In genomic region chr2:9760069-9760910, GRCh38 we compare ENCODE assay signal across 21 cellular contexts.
DNase-seq lines count a peak whose midpoint lies in the region; ATAC-seq and TF ChIP-seq lines count a peak whose summit lies in the region.
"Had no signal": no experiment of that assay in that cellular context is flagged by ENCODE, and none has a peak within 500 bp of the region (broad histone marks: within the 10 kb centered on the region; RNA-seq: fewer than 3 reads in every experiment).

No MANE protein-coding gene starts in this region.

- H3K9me3 ChIP-seq in neural cell (ENCODE audit: low read length): no peaks in the 10 kb centered on the region
- no peaks in the 10 kb centered on the region for H3K9me3 ChIP-seq in SJCRH30 (replicated peaks)
- H3K9me3 ChIP-seq: ascending aorta, ovary had no signal

- H2AFZ ChIP-seq in neural cell (ENCODE audit: low read depth, low read length): no peak overlapping the region

- DNase-seq in activated naive CD4-positive, alpha-beta T cell treated with anti-CD3 and anti-CD28 coated beads, Interleukin-2, amount 10 ng/mL, durations not matched to agents 7 days and 5 days: no peak
- no peak for DNase-seq in activated naive CD4-positive, alpha-beta T cell treated with anti-CD3 and anti-CD28 coated beads, Interleukin-2, amount 50 U/mL, for 16 hours
- DNase-seq in HEK293T (ENCODE audit: extremely low spot score) (no peak), SJCRH30 (no peak)
- DNase-seq in activated CD4-positive, alpha-beta memory T cell treated with anti-CD3 and anti-CD28 coated beads, Interleukin-2, amount 10 ng/mL, durations not matched to agents 7 days and 5 days: no peak
- DNase-seq: activated gamma-delta T cell; foreskin melanocyte; GDM1; NCI-H1092 treated with DMSO at 0.1 percent for 48 hours; NCI-H774; ovary; stimulated activated CD4-positive, alpha-beta T cell treated with anti-CD3 and anti-CD28 coated beads, Interleukin-4, amount 100 ng/mL, for 1 hour; substantia nigra; WERI-Rb-1 had no signal

- H3K79me2 ChIP-seq in neural cell (replicated peaks; ENCODE audit: insufficient read depth, low read length): no peaks in the 10 kb centered on the region

- H3K27me3 ChIP-seq in neural cell (ENCODE audit: insufficient read depth, low read depth, low read length) (no peaks in the 10 kb centered on the region), SJCRH30 (no peaks in the 10 kb centered on the region; the same call in 1 of the 2 replicates)
- H3K27me3 ChIP-seq: ascending aorta, ovary had no signal

- H3K9me3 Mint-ChIP-seq in activated naive CD4-positive, alpha-beta T cell treated with anti-CD3 and anti-CD28 coated beads, Interleukin-2, amount 10 ng/mL, durations not matched to agents 7 days and 5 days: no peaks in the 10 kb centered on the region
- no peaks in the 10 kb centered on the region for H3K9me3 Mint-ChIP-seq in activated CD4-positive, alpha-beta memory T cell treated with anti-CD3 and anti-CD28 coated beads, Interleukin-2, amount 10 ng/mL, durations not matched to agents 7 days and 5 days

- no peak overlapping the region for H3K4me2 ChIP-seq in neural cell (ENCODE audit: low read length)

- no peak for TF ChIP-seq CTCF in neural cell (IDR thresholded peaks at IDR 0.05; ENCODE audit: poor library complexity, severe bottlenecking)

- H3K27ac ChIP-seq in neural cell (ENCODE audit: low read length): peak overlapping the region; percentile 79
- H3K27ac ChIP-seq in SJCRH30: no peak overlapping the region
- H3K27ac ChIP-seq: ascending aorta, ovary, skin epidermis, WERI-Rb-1 had no signal

- H3F3A ChIP-seq in neural cell (ENCODE audit: insufficient read depth, low read length, poor library complexity, severe bottlenecking): no peaks in the 10 kb centered on the region

- peaks cover 51% of the 10 kb centered on the region for H3K27me3 Mint-ChIP-seq in activated naive CD4-positive, alpha-beta T cell treated with anti-CD3 and anti-CD28 coated beads, Interleukin-2, amount 10 ng/mL, durations not matched to agents 7 days and 5 days
- H3K27me3 Mint-ChIP-seq in activated CD4-positive, alpha-beta memory T cell treated with anti-CD3 and anti-CD28 coated beads, Interleukin-2, amount 10 ng/mL, durations not matched to agents 7 days and 5 days: peaks cover 8% of the 10 kb centered on the region

- CTCF ChIA-PET in activated naive CD4-positive, alpha-beta T cell treated with anti-CD3 and anti-CD28 coated beads, Interleukin-2, amount 10 ng/mL, durations not matched to agents 7 days and 5 days (lab: Charles Lee): interaction anchor here (1.7 to 6.5 kb wide), 2 partner anchors 10 to 22 kb away, joined by 7 to 36 read pairs; no protein-coding TSS in a partner anchor
- CTCF ChIA-PET in HEK293T (lab: Yijun Ruan, JAX): interaction anchor here (1.8 kb wide), 1 partner anchor 10 kb away, joined by 8 read pairs; no protein-coding TSS in a partner anchor
- CTCF ChIA-PET in activated CD4-positive, alpha-beta memory T cell treated with anti-CD3 and anti-CD28 coated beads, Interleukin-2, amount 10 ng/mL, durations not matched to agents 7 days and 5 days (lab: Charles Lee): interaction anchor here (4.0 kb wide), 1 partner anchor 11 kb away, joined by 24 read pairs; no protein-coding TSS in a partner anchor

- peak overlapping the region; percentile 47 for H3K9ac ChIP-seq in neural cell (ENCODE audit: low read length)

- H3K4me3 ChIP-seq in neural cell (ENCODE audit: low read length) (no peak overlapping the region), SJCRH30 (no peak overlapping the region)
- H3K4me3 ChIP-seq: ascending aorta, GM12878, ovary, skin epidermis had no signal

- no peak for TF ChIP-seq EP300 in neural cell (conservative IDR thresholded peaks at IDR 0.05; ENCODE audit: poor library complexity, severe bottlenecking)

- POLR2A ChIA-PET in HEK293T (lab: Yijun Ruan, JAX): no interaction called here
- POLR2A ChIA-PET in activated CD4-positive, alpha-beta memory T cell treated with anti-CD3 and anti-CD28 coated beads, Interleukin-2, amount 10 ng/mL, durations not matched to agents 7 days and 5 days (lab: Charles Lee): interaction anchor here (0.7 to 2.7 kb wide), 8 partner anchors 9 to 205 kb away, joined by 3 to 8 read pairs (median 4); partner anchors contain the start of gene ADAM17

- no peak for ATAC-seq in HG02623 (IDR thresholded peaks at IDR 0.05; ENCODE audit: unreplicated experiment)
- no peak for ATAC-seq in GM21528 (IDR thresholded peaks at IDR 0.05; ENCODE audit: low FRiP score, unreplicated experiment)
- ATAC-seq: GM12878, Panc1 had no signal

- H3K4me1 ChIP-seq in SJCRH30: peaks cover 13% of the 10 kb centered on the region

- no peak for TF ChIP-seq RAD21 in neural cell (conservative IDR thresholded peaks at IDR 0.05)

- H4K20me1 ChIP-seq in neural cell (ENCODE audit: insufficient read depth): no peaks in the 10 kb centered on the region

- no peaks in the 10 kb centered on the region for H3K36me3 Mint-ChIP-seq in activated naive CD4-positive, alpha-beta T cell treated with anti-CD3 and anti-CD28 coated beads, Interleukin-2, amount 10 ng/mL, durations not matched to agents 7 days and 5 days
- no peaks in the 10 kb centered on the region for H3K36me3 Mint-ChIP-seq in activated CD4-positive, alpha-beta memory T cell treated with anti-CD3 and anti-CD28 coated beads, Interleukin-2, amount 10 ng/mL, durations not matched to agents 7 days and 5 days (ENCODE audit: low read depth)

- H3K9me2 ChIP-seq in neural cell (ENCODE audit: insufficient read depth, low read length): no peaks in the 10 kb centered on the region

- peaks cover 49% of the 10 kb centered on the region for H3K4me1 Mint-ChIP-seq in activated naive CD4-positive, alpha-beta T cell treated with anti-CD3 and anti-CD28 coated beads, Interleukin-2, amount 10 ng/mL, durations not matched to agents 7 days and 5 days
- H3K4me1 Mint-ChIP-seq in activated CD4-positive, alpha-beta memory T cell treated with anti-CD3 and anti-CD28 coated beads, Interleukin-2, amount 10 ng/mL, durations not matched to agents 7 days and 5 days: peaks cover 72% of the 10 kb centered on the region

- H3K36me3 ChIP-seq in neural cell (ENCODE audit: insufficient read depth, low read length): no peaks in the 10 kb centered on the region
- no peaks in the 10 kb centered on the region for H3K36me3 ChIP-seq in SJCRH30
- H3K36me3 ChIP-seq: ascending aorta, ovary, WERI-Rb-1 had no signal

- H3K27ac Mint-ChIP-seq in activated naive CD4-positive, alpha-beta T cell treated with anti-CD3 and anti-CD28 coated beads, Interleukin-2, amount 10 ng/mL, durations not matched to agents 7 days and 5 days: peak overlapping the region; percentile 6
- peak overlapping the region; percentile 65 for H3K27ac Mint-ChIP-seq in activated CD4-positive, alpha-beta memory T cell treated with anti-CD3 and anti-CD28 coated beads, Interleukin-2, amount 10 ng/mL, durations not matched to agents 7 days and 5 days

- no peak overlapping the region for H3K4me3 Mint-ChIP-seq in activated naive CD4-positive, alpha-beta T cell treated with anti-CD3 and anti-CD28 coated beads, Interleukin-2, amount 10 ng/mL, durations not matched to agents 7 days and 5 days
- H3K4me3 Mint-ChIP-seq in activated CD4-positive, alpha-beta memory T cell treated with anti-CD3 and anti-CD28 coated beads, Interleukin-2, amount 10 ng/mL, durations not matched to agents 7 days and 5 days: peak overlapping the region; percentile 1

TF ChIP-seq in HEK293T, 16 proteins besides CTCF, POLR2A, EP300 and RAD21:
- no peak for TF ChIP-seq ARNT (IDR thresholded peaks at IDR 0.05)
- TF ChIP-seq PKNOX1 (IDR thresholded peaks at IDR 0.05): 0 out of 2 replicates have a peak, but pooled peaks have one; percentile 6

TF ChIP-seq in neural cell, 6 proteins besides CTCF, POLR2A, EP300 and RAD21:
- TF ChIP-seq SMC3 (conservative IDR thresholded peaks at IDR 0.05; ENCODE audit: poor library complexity) (no peak), POLR2AphosphoS5 (IDR thresholded peaks at IDR 0.05) (no peak), MXI1 (conservative IDR thresholded peaks at IDR 0.05; ENCODE audit: poor library complexity, severe bottlenecking) (no peak), TAF1 (IDR thresholded peaks at IDR 0.05; ENCODE audit: low read depth) (no peak), EZH2 (IDR thresholded peaks at IDR 0.05; ENCODE audit: borderline replicate concordance, insufficient read depth, low read length, poor library complexity, severe bottlenecking) (no peak), REST (IDR thresholded peaks at IDR 0.05; ENCODE audit: borderline replicate concordance) (no peak)
TF ChIP-seq in neural cell: peak in this region for 0.
